ENCODE assay signal across 14 cellular contexts in the genomic region with DNA sequence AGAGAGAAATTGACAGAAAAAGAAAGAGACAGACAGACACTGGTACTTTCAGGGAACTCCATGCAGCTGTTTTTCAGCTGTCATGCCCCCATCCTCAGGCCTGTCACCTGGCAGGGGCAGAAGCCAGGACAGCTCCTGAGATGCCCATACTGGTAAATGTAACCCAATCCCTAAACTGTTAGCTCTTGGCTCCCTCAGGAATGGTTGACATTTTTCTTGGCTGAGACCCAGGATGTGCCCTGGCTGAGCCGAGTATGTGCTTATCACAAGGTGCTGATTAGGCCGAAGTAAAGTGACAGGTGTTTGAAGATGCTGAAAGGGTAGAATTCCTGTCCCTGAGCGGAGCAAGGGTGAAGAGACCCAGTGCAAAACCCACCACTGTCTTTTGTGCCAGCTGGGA. TPM values are rescaled to one million over a fixed set of nuclear protein-coding genes. Genes with fewer than 3 reads are reported as not detected.
DNase-seq lines count a peak whose midpoint lies in the region; TF ChIP-seq lines count a peak whose summit lies in the region.
"Had no signal": no experiment of that assay in that cellular context is flagged by ENCODE, and none has a peak within 500 bp of the region (broad histone marks: within the 10 kb centered on the region; RNA-seq: fewer than 3 reads in every experiment).

No MANE protein-coding gene starts in this region.

- intact Hi-C loops in colonic mucosa (cut with DNase I) = no loop called here
- intact Hi-C loops in vagina (cut with DNase I) = no loop called here

- H3K36me3 ChIP-seq in colonic mucosa (no peaks in the 10 kb centered on the region), vagina (peaks cover 0 to 5% of the 10 kb centered on the region in 2 donors)

- H3K4me1 Mint-ChIP-seq in osteocyte (ENCODE audit: unreplicated experiment) = peaks cover 28% of the 10 kb centered on the region

- no peaks in the 10 kb centered on the region for H3K27me3 Mint-ChIP-seq in osteocyte (ENCODE audit: unreplicated experiment)

- no peaks in the 10 kb centered on the region for H3K27me3 ChIP-seq in colonic mucosa
- no peaks in the 10 kb centered on the region for H3K27me3 ChIP-seq in vagina
- H3K27me3 ChIP-seq: Peyer's patch had no signal

- H3K36me3 Mint-ChIP-seq in osteocyte (ENCODE audit: unreplicated experiment) = peaks cover 7% of the 10 kb centered on the region

- H3K27ac ChIP-seq in colonic mucosa (no peak overlapping the region), vagina (no peak overlapping the region)

- no peaks in the 10 kb centered on the region for H3K9me3 ChIP-seq in colonic mucosa
- H3K9me3 ChIP-seq in vagina = no peaks in the 10 kb centered on the region
- H3K9me3 ChIP-seq: Peyer's patch had no signal

- H3K9me3 Mint-ChIP-seq in osteocyte (ENCODE audit: unreplicated experiment) = peaks cover 6% of the 10 kb centered on the region

- H3K4me1 ChIP-seq in colonic mucosa = no peaks in the 10 kb centered on the region
- H3K4me1 ChIP-seq in vagina = no peaks in the 10 kb centered on the region

- H3K4me3 Mint-ChIP-seq in osteocyte (ENCODE audit: unreplicated experiment) = no peak overlapping the region
- H3K4me3 Mint-ChIP-seq: type B pancreatic cell had no signal

- TF ChIP-seq CTCF in colonic mucosa (IDR thresholded peaks at IDR 0.05) (no peak), osteocyte (IDR thresholded peaks at IDR 0.05) (no peak), vagina (IDR thresholded peaks at IDR 0.05) (no peak)

- H3K27ac Mint-ChIP-seq in osteocyte (ENCODE audit: unreplicated experiment) = no peak overlapping the region
- H3K27ac Mint-ChIP-seq: type B pancreatic cell had no signal

- no peak overlapping the region for H3K4me3 ChIP-seq in colonic mucosa
- H3K4me3 ChIP-seq in vagina = no peak overlapping the region
- H3K4me3 ChIP-seq: Peyer's patch had no signal

- TF ChIP-seq POLR2A in vagina (IDR thresholded peaks at IDR 0.05) = no peak

- DNase-seq in DMS53 treated with DMSO at 0.1 percent for 48 hours (lab: John Stamatoyannopoulos, UW; ENCODE audit: unreplicated experiment) = peak; percentile 60
- DNase-seq in NCI-H2196 (lab: John Stamatoyannopoulos, UW; ENCODE audit: unreplicated experiment) = peak; percentile 78
- peak; percentile 52 for DNase-seq in colonic mucosa
- DNase-seq in myocyte (ENCODE audit: low read depth) = peak; percentile 77
- no peak for DNase-seq in 8988T
- DNase-seq in stimulated activated naive CD4-positive, alpha-beta T cell (lab: John Stamatoyannopoulos, UW) = no peak
- no peak for DNase-seq in osteocyte (ENCODE audit: extremely low spot score, unreplicated experiment)
- no peak for DNase-seq in vagina (ENCODE audit: extremely low spot score in 2 of 2)
- DNase-seq: activated CD8-positive, alpha-beta memory T cell treated with anti-CD3 and anti-CD28 coated beads, Interleukin-2, amount 50 U/mL, for 4 hours; amygdala; GDM1; NCI-H1048 had no signal

- H3K9ac ChIP-seq in colonic mucosa (ENCODE audit: low read depth in 2 of 2, low read length in 2 of 2) = no peak overlapping the region

RNA-seq across cellular contexts. Expression of gene PGM1, which starts 50.7 kb away (rescaled TPM):
- total RNA-seq in colonic mucosa (100 to 1,000 TPM; 104 to 146 TPM), myocyte (100 and 101 TPM in 2 replicates), osteocyte (34.9 and 35.5 TPM in 2 replicates), vagina (46.4 TPM)
- 105 TPM for polyA plus RNA-seq in myocyte (2012)

Comparison
In these comparisons a context has a peak if more than half of its experiments do, and no peak if none do; other contexts are left out.
1. DNase-seq: peak in DMS53 treated with DMSO at 0.1 percent for 48 hours (single experiment), NCI-H2196 (single experiment), colonic mucosa (single experiment) and myocyte (single experiment); none in 8988T (single experiment), stimulated activated naive CD4-positive, alpha-beta T cell (0 of 6), osteocyte (single experiment) and vagina (0 of 2).